ENCODE assay signal across 21 cellular contexts in genomic region chr2:106208874-106209273, GRCh38.
"Had no signal": no experiment of that assay in that cellular context is flagged by ENCODE, and none has a peak within 500 bp of the region (broad histone marks: within the 10 kb centered on the region; RNA-seq: fewer than 3 reads in every experiment).

No MANE protein-coding gene starts in this region.

- H3K4me2 ChIP-seq: SK-N-SH had no signal

- H3K4me3 ChIP-seq: MG63 had no signal

- H3K27me3 ChIP-seq: MG63 had no signal

- ATAC-seq: Panc1, PC-3 had no signal

- DNase-seq: Karpas-422, KG1, MG63, NCI-H1092, NCI-H1105 treated with DMSO at 0.1 percent for 48 hours, NCI-H1417 treated with DMSO at 0.1 percent for 48 hours, NCI-H146, NCI-H1694 treated with DMSO at 0.1 percent for 48 hours, NCI-H1930, NCI-H2081, NCI-H2107, NCI-H2227 treated with DMSO at 0.1 percent for 48 hours, NCI-H524, NCI-H526 treated with DMSO at 0.1 percent for 48 hours, NCI-H774, PC-3, SHP77, SK-N-SH had no signal

- H3K9ac ChIP-seq: SK-N-SH had no signal

- H3K27ac ChIP-seq: HL-60, RWPE1 had no signal

- H3K36me3 ChIP-seq: MG63 had no signal

- H3K9me3 ChIP-seq: MG63, SK-N-SH had no signal
